24 cellular contexts compared by ENCODE assay signal in genomic region chr2:7951001-7951400, GRCh38.
"Had no signal": no experiment of that assay in that cellular context is flagged by ENCODE, and none has a peak within 500 bp of the region (broad histone marks: within the 10 kb centered on the region; RNA-seq: fewer than 3 reads in every experiment).

No MANE protein-coding gene starts in this region.

- H3K27me3 ChIP-seq: SJSA1 had no signal

- FAIRE-seq: HepG2, K562 had no signal

- H3K27ac ChIP-seq: KMS-11, SJSA1, SK-N-MC had no signal

- H3K4me3 ChIP-seq: K562, SJSA1, SK-N-MC had no signal

- H3K36me3 ChIP-seq: SJSA1 had no signal

- H3K9ac ChIP-seq: KMS-11 had no signal

- H3K4me2 ChIP-seq: KMS-11 had no signal

- H3K9me3 ChIP-seq: SJSA1 had no signal

- DNase-seq: Kasumi-1, MM.1S, NCI-H1092 treated with DMSO at 0.1 percent for 48 hours, NCI-H1436, NCI-H187, NCI-H2029, NCI-H2081 treated with DMSO at 0.1 percent for 48 hours, NCI-H2171, NCI-H226, NCI-H446, NCI-H510A, NCI-H524 treated with DMSO at 0.1 percent for 48 hours, NCI-H69, NCI-H774, PC-3, Right ventricle myocardium superior, RPMI8226, SIG-M5 had no signal

- ATAC-seq: HepG2, K562, Panc1, PC-3 had no signal
